In the genomic region with DNA sequence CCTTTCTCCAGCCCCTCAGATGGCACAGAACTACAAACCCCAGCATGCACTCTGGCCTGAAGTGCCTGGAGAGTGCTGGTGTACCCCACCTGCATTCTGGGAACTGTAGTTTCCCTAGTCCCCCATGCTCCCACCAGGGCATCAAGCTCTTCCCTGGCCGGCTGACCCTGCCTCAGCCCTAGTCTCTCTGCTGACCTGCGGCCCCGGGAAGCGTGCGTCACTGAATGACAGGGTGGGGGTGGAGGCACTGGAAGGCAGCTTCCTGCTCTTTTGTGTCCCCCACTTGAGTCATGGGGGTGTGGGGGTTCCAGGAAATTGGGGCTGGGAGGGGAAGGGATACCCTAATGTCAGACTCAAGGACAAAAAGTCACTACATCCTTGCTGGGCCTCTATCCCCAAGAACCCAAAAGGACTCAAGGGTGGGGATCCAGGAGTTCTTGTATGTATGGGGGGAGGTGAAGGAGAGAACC, we compare ENCODE assay signal across 8 cellular contexts. TPM values are rescaled to one million over a fixed set of nuclear protein-coding genes. Genes with fewer than 3 reads are reported as not detected.
DNase-seq lines count a peak whose midpoint lies in the region; ATAC-seq and TF ChIP-seq lines count a peak whose summit lies in the region.

No MANE protein-coding gene starts in this region.

- no peak for DNase-seq in activated naive CD4-positive, alpha-beta T cell (lab: John Stamatoyannopoulos, UW)
- DNase-seq in NCI-H82 (lab: John Stamatoyannopoulos, UW) (peak; percentile 83), Right ventricle myocardium superior (no peak), GF-D8 (lab: John Stamatoyannopoulos, UW) (no peak)

- no peak for TF ChIP-seq POLR2A in GM18505 (IDR thresholded peaks at IDR 0.05; ENCODE audit: borderline replicate concordance, extremely low read depth, insufficient read depth, insufficient read length)

- H3K9me3 Mint-ChIP-seq in activated naive CD4-positive, alpha-beta T cell treated with anti-CD3 and anti-CD28 coated beads, Interleukin-2, amount 50 U/mL, for 24 hours: peaks cover 11% of the 10 kb centered on the region

- intact Hi-C loops in Right ventricle myocardium superior (cut with DNase I): no loop called here

- peaks cover 0 to 4% (median under 1%) of the 10 kb centered on the region in 5 donors for H3K36me3 ChIP-seq in subcutaneous abdominal adipose tissue (ENCODE audit: control insufficient read depth in 5 of 5, insufficient read depth in 5 of 5, low read length in 5 of 5)

- ATAC-seq in Right ventricle myocardium superior (ENCODE audit: poor library complexity): peak; percentile 43
- no peak for ATAC-seq in GM19035 (IDR thresholded peaks at IDR 0.05; ENCODE audit: unreplicated experiment)
- ATAC-seq in GM18505 (IDR thresholded peaks at IDR 0.05; ENCODE audit: unreplicated experiment): no peak

- H3K27ac ChIP-seq in subcutaneous abdominal adipose tissue (ENCODE audit: low read depth, low read length): peak overlapping the region; percentile 67

- H3K9ac ChIP-seq in subcutaneous abdominal adipose tissue (ENCODE audit: low read length in 5 of 5): no peak overlapping the region

- H3K27me3 Mint-ChIP-seq in activated naive CD4-positive, alpha-beta T cell treated with anti-CD3 and anti-CD28 coated beads, Interleukin-2, amount 50 U/mL, for 24 hours: no peaks in the 10 kb centered on the region

- H3K4me1 Mint-ChIP-seq in activated naive CD4-positive, alpha-beta T cell treated with anti-CD3 and anti-CD28 coated beads, Interleukin-2, amount 50 U/mL, for 24 hours: peaks cover 36% of the 10 kb centered on the region

- H3K4me3 ChIP-seq in subcutaneous abdominal adipose tissue (ENCODE audit: low read depth in 1 of 5, low read length in 5 of 5): peak overlapping the region in 2 of 5 donors; percentile 6 to 65

- H3K27ac Mint-ChIP-seq in activated naive CD4-positive, alpha-beta T cell treated with anti-CD3 and anti-CD28 coated beads, Interleukin-2, amount 50 U/mL, for 24 hours: peak overlapping the region; percentile 82

- peaks cover 12% of the 10 kb centered on the region for H3K36me3 Mint-ChIP-seq in activated naive CD4-positive, alpha-beta T cell treated with anti-CD3 and anti-CD28 coated beads, Interleukin-2, amount 50 U/mL, for 24 hours

- no peak overlapping the region for H3K4me3 Mint-ChIP-seq in activated naive CD4-positive, alpha-beta T cell treated with anti-CD3 and anti-CD28 coated beads, Interleukin-2, amount 50 U/mL, for 24 hours

- peaks cover 0 to 7% (median 3%) of the 10 kb centered on the region in 5 donors for H3K27me3 ChIP-seq in subcutaneous abdominal adipose tissue (ENCODE audit: control insufficient read depth in 5 of 5, insufficient read depth in 4 of 5, low read length in 5 of 5)

- H3K9me3 ChIP-seq in subcutaneous abdominal adipose tissue (ENCODE audit: control insufficient read depth in 5 of 5, low read length in 5 of 5): peaks cover 0 to 15% (median 0%) of the 10 kb centered on the region in 5 donors

- H3K4me1 ChIP-seq in subcutaneous abdominal adipose tissue (ENCODE audit: control insufficient read depth in 5 of 5, insufficient read depth in 5 of 5, low read length in 5 of 5): peaks cover 4 to 63% (median 45%) of the 10 kb centered on the region in 5 donors

RNA-seq across cellular contexts. Expression of a gene that starts 2.1 kb away (rescaled TPM):
- total RNA-seq in Right ventricle myocardium superior: 10.0 TPM

RNA-seq across cellular contexts. Expression of a gene that starts 14.7 kb away (rescaled TPM):
- 88.9 TPM for total RNA-seq in Right ventricle myocardium superior

RNA-seq across cellular contexts. Expression of a gene that starts 31.4 kb away (rescaled TPM):
- not detected for total RNA-seq in Right ventricle myocardium superior

RNA-seq across cellular contexts. Expression of a gene that starts 35.4 kb away (rescaled TPM):
- total RNA-seq in Right ventricle myocardium superior: 24.6 TPM

RNA-seq across cellular contexts. Expression of a gene that starts 55.5 kb away (rescaled TPM):
- total RNA-seq in Right ventricle myocardium superior: 6.5 TPM
